ENCODE assay signal across 21 cellular contexts in the genomic region with DNA sequence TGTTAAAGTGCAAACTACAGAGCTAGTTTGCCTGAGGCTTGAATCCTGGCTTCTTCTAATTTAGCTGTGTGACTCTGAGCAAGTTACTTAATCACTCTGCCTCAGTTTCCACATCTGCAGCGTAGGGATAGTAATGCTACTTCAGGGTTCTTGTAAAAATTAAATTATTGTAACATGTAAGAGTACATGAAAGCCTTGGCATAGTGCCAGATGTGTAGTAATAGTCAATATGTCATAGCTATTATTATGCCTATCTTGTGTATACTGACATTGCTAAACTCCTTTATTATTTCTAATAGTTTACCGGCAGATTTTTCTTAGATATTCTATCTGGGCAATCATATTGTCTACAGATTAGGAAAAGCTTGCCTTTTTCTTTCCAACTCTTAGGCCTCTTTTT.
"Had no signal": no experiment of that assay in that cellular context is flagged by ENCODE, and none has a peak within 500 bp of the region (broad histone marks: within the 10 kb centered on the region; RNA-seq: fewer than 3 reads in every experiment).

No MANE protein-coding gene starts in this region.

- FAIRE-seq: colon, kidney had no signal

- H3K9me3 ChIP-seq: gastroesophageal sphincter, heart left ventricle, prostate gland, right atrium auricular region, sigmoid colon, stomach, testis, tibial artery had no signal

- H3K36me3 ChIP-seq: gastroesophageal sphincter, heart left ventricle, prostate gland, right atrium auricular region, sigmoid colon, stomach, tibial artery had no signal

- H3K4me3 ChIP-seq: gastroesophageal sphincter, heart left ventricle, hepatocyte, prostate gland, right atrium auricular region, sigmoid colon, stomach, testis, tibial artery had no signal

- H3K4me1 ChIP-seq: foreskin keratinocyte, prostate gland had no signal

- H3K27ac ChIP-seq: dorsolateral prefrontal cortex, epithelial cell of prostate, foreskin keratinocyte, gastroesophageal sphincter, heart left ventricle, hepatocyte, prostate gland, right atrium auricular region, sigmoid colon, stomach, testis, tibial artery had no signal

- H3K27me3 ChIP-seq: testis had no signal

- DNase-seq: dorsolateral prefrontal cortex; effector CD4-positive, alpha-beta T cell; foreskin keratinocyte; heart left ventricle; kidney; naive thymus-derived CD8-positive, alpha-beta T cell; nephron progenitor cell; nucleus accumbens; sigmoid colon; stimulated activated CD4-positive, alpha-beta T cell treated with anti-CD3 and anti-CD28 coated beads, Interleukin-2, amount 100 ng/mL, for 24 hours; stimulated activated CD4-positive, alpha-beta T cell treated with anti-CD3 and anti-CD28 coated beads, Interleukin-4, amount 100 ng/mL, for 24 hours; stimulated activated naive CD4-positive, alpha-beta T cell treated with Interleukin-2 at 50 U/mL for 16 hours; stomach; testis; tibial artery had no signal
